ENCODE assay signal across 1 cellular context in the genomic region with DNA sequence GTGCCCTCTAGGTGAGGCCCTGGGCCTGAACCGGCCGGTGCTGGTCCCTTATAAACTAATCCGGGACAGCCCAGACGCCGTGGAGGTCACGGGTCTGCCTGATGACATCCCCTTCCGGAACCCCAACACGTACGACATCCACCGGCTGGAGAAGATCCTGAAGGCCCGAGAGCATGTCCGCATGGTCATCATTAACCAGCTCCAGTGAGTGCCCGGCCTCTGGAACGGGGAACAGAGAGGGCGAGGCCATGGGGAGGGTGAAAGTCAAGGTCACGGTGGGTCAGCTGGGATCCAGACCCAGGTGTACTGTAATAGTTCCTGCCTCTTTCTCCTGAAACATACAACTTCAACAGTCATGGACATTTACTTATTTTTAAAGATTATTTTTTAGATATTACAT.
TF ChIP-seq lines count a peak whose summit lies in the region.

No MANE protein-coding gene starts in this region.

TF ChIP-seq in HepG2, 621 proteins besides CTCF, POLR2A, EP300 and RAD21:
- TF ChIP-seq, protein P1, sequence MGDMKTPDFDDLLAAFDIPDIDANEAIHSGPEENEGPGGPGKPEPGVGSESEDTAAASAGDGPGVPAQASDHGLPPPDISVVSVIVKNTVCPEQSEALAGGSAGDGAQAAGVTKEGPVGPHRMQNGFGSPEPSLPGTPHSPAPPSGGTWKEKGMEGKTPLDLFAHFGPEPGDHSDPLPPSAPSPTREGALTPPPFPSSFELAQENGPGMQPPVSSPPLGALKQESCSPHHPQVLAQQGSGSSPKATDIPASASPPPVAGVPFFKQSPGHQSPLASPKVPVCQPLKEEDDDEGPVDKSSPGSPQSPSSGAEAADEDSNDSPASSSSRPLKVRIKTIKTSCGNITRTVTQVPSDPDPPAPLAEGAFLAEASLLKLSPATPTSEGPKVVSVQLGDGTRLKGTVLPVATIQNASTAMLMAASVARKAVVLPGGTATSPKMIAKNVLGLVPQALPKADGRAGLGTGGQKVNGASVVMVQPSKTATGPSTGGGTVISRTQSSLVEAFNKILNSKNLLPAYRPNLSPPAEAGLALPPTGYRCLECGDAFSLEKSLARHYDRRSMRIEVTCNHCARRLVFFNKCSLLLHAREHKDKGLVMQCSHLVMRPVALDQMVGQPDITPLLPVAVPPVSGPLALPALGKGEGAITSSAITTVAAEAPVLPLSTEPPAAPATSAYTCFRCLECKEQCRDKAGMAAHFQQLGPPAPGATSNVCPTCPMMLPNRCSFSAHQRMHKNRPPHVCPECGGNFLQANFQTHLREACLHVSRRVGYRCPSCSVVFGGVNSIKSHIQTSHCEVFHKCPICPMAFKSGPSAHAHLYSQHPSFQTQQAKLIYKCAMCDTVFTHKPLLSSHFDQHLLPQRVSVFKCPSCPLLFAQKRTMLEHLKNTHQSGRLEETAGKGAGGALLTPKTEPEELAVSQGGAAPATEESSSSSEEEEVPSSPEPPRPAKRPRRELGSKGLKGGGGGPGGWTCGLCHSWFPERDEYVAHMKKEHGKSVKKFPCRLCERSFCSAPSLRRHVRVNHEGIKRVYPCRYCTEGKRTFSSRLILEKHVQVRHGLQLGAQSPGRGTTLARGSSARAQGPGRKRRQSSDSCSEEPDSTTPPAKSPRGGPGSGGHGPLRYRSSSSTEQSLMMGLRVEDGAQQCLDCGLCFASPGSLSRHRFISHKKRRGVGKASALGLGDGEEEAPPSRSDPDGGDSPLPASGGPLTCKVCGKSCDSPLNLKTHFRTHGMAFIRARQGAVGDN (CRISPR knock-in tag; IDR thresholded peaks at IDR 0.05), result peak; percentile 39
- 0 out of 2 replicates have a peak, but pooled peaks have one; percentile 19 for TF ChIP-seq RARA (CRISPR knock-in tag; IDR thresholded peaks at IDR 0.05)
- no peak for TF ChIP-seq ZNF549 (CRISPR knock-in tag; IDR thresholded peaks at IDR 0.05)
- no peak for TF ChIP-seq ZBTB21 (CRISPR knock-in tag; IDR thresholded peaks at IDR 0.05)
- TF ChIP-seq HCFC1 (IDR thresholded peaks at IDR 0.05; ENCODE audit: low read depth, low read length), result no peak
- no peak for TF ChIP-seq TMF1 (CRISPR knock-in tag; IDR thresholded peaks at IDR 0.05; ENCODE audit: low read depth)
- no peak for TF ChIP-seq SNRNP70 (IDR thresholded peaks at IDR 0.05; ENCODE audit: low read depth, low read length)
